2 cellular contexts compared by ENCODE assay signal in the genomic region with DNA sequence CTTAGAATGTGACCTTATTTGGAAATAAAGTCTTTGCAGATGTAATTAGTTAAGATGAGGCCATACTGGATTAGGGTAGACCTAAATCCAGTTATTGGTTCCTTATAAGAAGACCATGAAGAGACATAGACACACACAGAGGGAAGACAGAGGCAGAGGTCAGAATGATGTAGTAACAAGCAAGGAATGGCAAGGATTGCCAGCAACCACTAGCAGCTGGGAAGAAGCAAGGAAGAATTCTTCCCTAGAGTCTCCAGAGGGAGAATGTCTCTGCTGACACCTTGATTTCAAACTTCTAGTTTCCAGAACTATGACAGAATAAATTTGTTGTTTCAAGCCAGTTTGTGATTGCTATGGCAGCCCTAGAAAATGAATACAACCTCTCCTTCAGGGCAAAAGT.
TF ChIP-seq lines count a peak whose summit lies in the region.

No MANE protein-coding gene starts in this region.

TF ChIP-seq in SK-N-SH treated with all-trans-retinoic acid at 6 μM for 48 hours, 23 proteins besides CTCF, POLR2A, EP300 and RAD21 (continued from another document):
- TF ChIP-seq, protein P1, sequence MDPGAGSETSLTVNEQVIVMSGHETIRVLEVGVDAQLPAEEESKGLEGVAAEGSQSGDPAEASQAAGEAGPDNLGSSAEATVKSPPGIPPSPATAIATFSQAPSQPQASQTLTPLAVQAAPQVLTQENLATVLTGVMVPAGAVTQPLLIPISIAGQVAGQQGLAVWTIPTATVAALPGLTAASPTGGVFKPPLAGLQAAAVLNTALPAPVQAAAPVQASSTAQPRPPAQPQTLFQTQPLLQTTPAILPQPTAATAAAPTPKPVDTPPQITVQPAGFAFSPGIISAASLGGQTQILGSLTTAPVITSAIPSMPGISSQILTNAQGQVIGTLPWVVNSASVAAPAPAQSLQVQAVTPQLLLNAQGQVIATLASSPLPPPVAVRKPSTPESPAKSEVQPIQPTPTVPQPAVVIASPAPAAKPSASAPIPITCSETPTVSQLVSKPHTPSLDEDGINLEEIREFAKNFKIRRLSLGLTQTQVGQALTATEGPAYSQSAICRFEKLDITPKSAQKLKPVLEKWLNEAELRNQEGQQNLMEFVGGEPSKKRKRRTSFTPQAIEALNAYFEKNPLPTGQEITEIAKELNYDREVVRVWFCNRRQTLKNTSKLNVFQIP (CRISPR knock-in tag; IDR thresholded peaks at IDR 0.05; ENCODE audit: borderline replicate concordance, low read depth): no peak
- TF ChIP-seq BACH2 (CRISPR knock-in tag; IDR thresholded peaks at IDR 0.05; ENCODE audit: borderline replicate concordance): no peak
- TF ChIP-seq, protein P2, sequence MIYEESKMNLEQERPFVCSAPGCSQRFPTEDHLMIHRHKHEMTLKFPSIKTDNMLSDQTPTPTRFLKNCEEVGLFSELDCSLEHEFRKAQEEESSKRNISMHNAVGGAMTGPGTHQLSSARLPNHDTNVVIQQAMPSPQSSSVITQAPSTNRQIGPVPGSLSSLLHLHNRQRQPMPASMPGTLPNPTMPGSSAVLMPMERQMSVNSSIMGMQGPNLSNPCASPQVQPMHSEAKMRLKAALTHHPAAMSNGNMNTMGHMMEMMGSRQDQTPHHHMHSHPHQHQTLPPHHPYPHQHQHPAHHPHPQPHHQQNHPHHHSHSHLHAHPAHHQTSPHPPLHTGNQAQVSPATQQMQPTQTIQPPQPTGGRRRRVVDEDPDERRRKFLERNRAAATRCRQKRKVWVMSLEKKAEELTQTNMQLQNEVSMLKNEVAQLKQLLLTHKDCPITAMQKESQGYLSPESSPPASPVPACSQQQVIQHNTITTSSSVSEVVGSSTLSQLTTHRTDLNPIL (CRISPR knock-in tag; IDR thresholded peaks at IDR 0.05; ENCODE audit: low read depth): no peak
- no peak for TF ChIP-seq PPARA (CRISPR knock-in tag; IDR thresholded peaks at IDR 0.05; ENCODE audit: borderline replicate concordance)
- no peak for TF ChIP-seq ZNF70 (CRISPR knock-in tag; IDR thresholded peaks at IDR 0.05)
- TF ChIP-seq ESRRG (CRISPR knock-in tag; IDR thresholded peaks at IDR 0.05): no peak
- TF ChIP-seq SNAI2 (CRISPR knock-in tag; IDR thresholded peaks at IDR 0.05): no peak
TF ChIP-seq in SK-N-SH treated with all-trans-retinoic acid at 6 μM for 48 hours: peak in this region for 0.

TF ChIP-seq in SK-N-SH, 30 proteins besides CTCF, POLR2A, EP300 and RAD21 (continued from another document):
- TF ChIP-seq, protein P3, sequence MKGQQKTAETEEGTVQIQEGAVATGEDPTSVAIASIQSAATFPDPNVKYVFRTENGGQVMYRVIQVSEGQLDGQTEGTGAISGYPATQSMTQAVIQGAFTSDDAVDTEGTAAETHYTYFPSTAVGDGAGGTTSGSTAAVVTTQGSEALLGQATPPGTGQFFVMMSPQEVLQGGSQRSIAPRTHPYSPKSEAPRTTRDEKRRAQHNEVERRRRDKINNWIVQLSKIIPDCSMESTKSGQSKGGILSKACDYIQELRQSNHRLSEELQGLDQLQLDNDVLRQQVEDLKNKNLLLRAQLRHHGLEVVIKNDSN (IDR thresholded peaks at IDR 0.05; ENCODE audit: borderline replicate concordance, low read depth): no peak
- no peak for TF ChIP-seq CHD2 (IDR thresholded peaks at IDR 0.05; ENCODE audit: low read length, partially characterized antibody)
- TF ChIP-seq, protein P4, sequence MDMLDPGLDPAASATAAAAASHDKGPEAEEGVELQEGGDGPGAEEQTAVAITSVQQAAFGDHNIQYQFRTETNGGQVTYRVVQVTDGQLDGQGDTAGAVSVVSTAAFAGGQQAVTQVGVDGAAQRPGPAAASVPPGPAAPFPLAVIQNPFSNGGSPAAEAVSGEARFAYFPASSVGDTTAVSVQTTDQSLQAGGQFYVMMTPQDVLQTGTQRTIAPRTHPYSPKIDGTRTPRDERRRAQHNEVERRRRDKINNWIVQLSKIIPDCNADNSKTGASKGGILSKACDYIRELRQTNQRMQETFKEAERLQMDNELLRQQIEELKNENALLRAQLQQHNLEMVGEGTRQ (IDR thresholded peaks at IDR 0.05; ENCODE audit: borderline replicate concordance, low read depth, low read length): no peak
- TF ChIP-seq FOXM1 (IDR thresholded peaks at IDR 0.05; ENCODE audit: low read depth): no peak
- TF ChIP-seq GATA2 (CRISPR knock-in tag; IDR thresholded peaks at IDR 0.05): no peak
- no peak for TF ChIP-seq FOSL2 (IDR thresholded peaks at IDR 0.05; ENCODE audit: borderline replicate concordance, low read depth)
TF ChIP-seq in SK-N-SH: peak in this region for 0.
